Comparison of ENCODE assay signal across 10 cellular contexts in the genomic region with DNA sequence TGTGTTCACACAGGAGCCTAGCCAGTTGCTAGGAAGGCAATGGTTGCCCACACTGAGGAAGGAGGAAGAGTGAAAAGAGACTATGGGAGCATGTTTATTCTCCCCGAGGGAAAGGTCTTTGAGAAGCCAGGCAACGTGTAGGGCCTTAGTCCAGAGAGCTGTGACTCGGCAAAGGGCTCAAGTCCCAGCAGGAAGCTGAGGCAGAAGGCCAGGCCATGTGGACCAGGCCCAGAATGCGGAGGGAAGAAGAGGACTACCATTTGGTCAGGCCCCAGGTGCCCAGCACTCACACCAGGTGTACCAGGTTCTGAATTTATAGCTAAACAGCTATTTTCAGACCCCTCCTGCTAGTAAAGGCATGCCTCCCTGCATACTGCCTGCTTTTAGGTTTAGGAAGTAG.
DNase-seq lines count a peak whose midpoint lies in the region; ATAC-seq and TF ChIP-seq lines count a peak whose summit lies in the region.
"Had no signal": no experiment of that assay in that cellular context is flagged by ENCODE, and none has a peak within 500 bp of the region (broad histone marks: within the 10 kb centered on the region; RNA-seq: fewer than 3 reads in every experiment).

No MANE protein-coding gene starts in this region.

- H3F3A ChIP-seq in MM.1S (ENCODE audit: insufficient read depth, low read length): 0 out of 2 replicates have a peak, but pooled peaks cover 10% of the 10 kb centered on the region

- H3K9me2 ChIP-seq in MM.1S (replicated peaks; ENCODE audit: insufficient read depth, low read length): no peaks in the 10 kb centered on the region

- H3K4me3 ChIP-seq in MM.1S (ENCODE audit: low read length): peak overlapping the region; percentile 25
- H3K4me3 ChIP-seq in breast epithelium: no peak overlapping the region

- no peaks in the 10 kb centered on the region for H3K36me3 ChIP-seq in MM.1S (replicated peaks; ENCODE audit: insufficient read depth, low read length)
- no peaks in the 10 kb centered on the region for H3K36me3 ChIP-seq in breast epithelium

- H3K4me3 Mint-ChIP-seq in brain: peak overlapping the region in 1 of 5 experiments; percentile 30
- no peak overlapping the region for H3K4me3 Mint-ChIP-seq in osteocyte (ENCODE audit: unreplicated experiment)

- H3K27ac ChIP-seq in MM.1S (ENCODE audit: low read length) (peak overlapping the region; percentile 27; the same call in 1 of the 2 replicates), breast epithelium (no peak overlapping the region)

- no peaks in the 10 kb centered on the region for H4K20me1 ChIP-seq in MM.1S (ENCODE audit: insufficient read depth, low read length)

- no peaks in the 10 kb centered on the region for H3K36me3 Mint-ChIP-seq in brain
- H3K36me3 Mint-ChIP-seq in osteocyte (ENCODE audit: unreplicated experiment): no peaks in the 10 kb centered on the region

- no peak for TF ChIP-seq POLR2A in breast epithelium (IDR thresholded peaks at IDR 0.05)

- H3K27me3 ChIP-seq in MM.1S (replicated peaks; ENCODE audit: insufficient read depth, low read length): no peaks in the 10 kb centered on the region
- no peaks in the 10 kb centered on the region for H3K27me3 ChIP-seq in breast epithelium

- H3K27me3 Mint-ChIP-seq in brain (peaks cover 2% of the 10 kb centered on the region), osteocyte (ENCODE audit: unreplicated experiment) (no peaks in the 10 kb centered on the region)

- peak overlapping the region; percentile 55; the same call in 1 of the 2 replicates for H3K4me2 ChIP-seq in MM.1S (ENCODE audit: low read depth, low read length)

- H3K79me2 ChIP-seq in MM.1S (ENCODE audit: low read length): no peaks in the 10 kb centered on the region

- H3K9ac ChIP-seq in MM.1S (ENCODE audit: low read length): no peak overlapping the region

- peaks cover 9% of the 10 kb centered on the region for H3K4me1 Mint-ChIP-seq in brain
- peaks cover 3% of the 10 kb centered on the region for H3K4me1 Mint-ChIP-seq in osteocyte (ENCODE audit: unreplicated experiment)

- H2AFZ ChIP-seq in MM.1S (ENCODE audit: low read length): peak overlapping the region; percentile 57

- H3K9me3 Mint-ChIP-seq in brain: peaks cover 3 to 15% (median 9%) of the 10 kb centered on the region in 5 experiments
- peaks cover 8% of the 10 kb centered on the region for H3K9me3 Mint-ChIP-seq in osteocyte (ENCODE audit: unreplicated experiment)

- H3K27ac Mint-ChIP-seq in brain: peak overlapping the region in 3 of 5 experiments; percentile 0 to 52 (median 35)
- H3K27ac Mint-ChIP-seq in osteocyte (ENCODE audit: unreplicated experiment): peak overlapping the region; percentile 5

- no peaks in the 10 kb centered on the region for H3K9me3 ChIP-seq in MM.1S (replicated peaks; ENCODE audit: insufficient read depth, low read length)
- no peaks in the 10 kb centered on the region for H3K9me3 ChIP-seq in breast epithelium

- H3K4me1 ChIP-seq in MM.1S (ENCODE audit: low read length): peaks cover 11% of the 10 kb centered on the region
- H3K4me1 ChIP-seq in breast epithelium: no peaks in the 10 kb centered on the region

- DNase-seq in MM.1S: no peak
- DNase-seq in osteocyte (ENCODE audit: extremely low spot score, unreplicated experiment): no peak
- DNase-seq in breast epithelium (ENCODE audit: low spot score in 2 of 2): no peak
- DNase-seq in DMS53 (lab: John Stamatoyannopoulos, UW): no peak
- DNase-seq: DMS 273 treated with DMSO at 0.1 percent for 48 hours, kidney glomerular epithelial cell, NCI-H345 had no signal

- intact Hi-C loops in breast epithelium (cut with DNase I; ENCODE audit: low total_unique reads): loop anchor here (2.0 kb wide), 1 partner anchor 39 kb away; no protein-coding TSS in a partner anchor

- TF ChIP-seq CTCF in MM.1S (IDR thresholded peaks at IDR 0.05; ENCODE audit: low read length) (no peak), brain (conservative IDR thresholded peaks at IDR 0.05) (no peak), osteocyte (IDR thresholded peaks at IDR 0.05) (no peak), breast epithelium (IDR thresholded peaks at IDR 0.05) (no peak)

- ATAC-seq in GM21367 (IDR thresholded peaks at IDR 0.05; ENCODE audit: unreplicated experiment) (peak; percentile 5), GM18873 (IDR thresholded peaks at IDR 0.05; ENCODE audit: low FRiP score, unreplicated experiment) (no peak)
